Comparison of ENCODE assay signal across 30 cellular contexts in genomic region chr4:89719536-89719935, GRCh38.
"Had no signal": no experiment of that assay in that cellular context is flagged by ENCODE, and none has a peak within 500 bp of the region (broad histone marks: within the 10 kb centered on the region; RNA-seq: fewer than 3 reads in every experiment).

No MANE protein-coding gene starts in this region.

- DNase-seq: activated CD4-positive, alpha-beta memory T cell treated with anti-CD3 and anti-CD28 coated beads for 36 hours; activated CD4-positive, alpha-beta T cell treated with anti-CD3 and anti-CD28 coated beads for 36 hours; activated CD4-positive, alpha-beta T cell treated with anti-CD3 and anti-CD28 coated beads, Interleukin-2, amount 10 ng/mL, durations not matched to agents 24 days and 14 days; activated CD4-positive, CD25-positive, alpha-beta regulatory T cell; activated CD4-positive, CD25-positive, alpha-beta regulatory T cell treated with anti-CD3 and anti-CD28 coated beads, Interleukin-2, amount 50 U/mL, for 72 hours; activated CD8-positive, alpha-beta memory T cell treated with anti-CD3 and anti-CD28 coated beads, Interleukin-2, amount 10 ng/mL, durations not matched to agents 7 days and 5 days; activated CD8-positive, alpha-beta memory T cell treated with anti-CD3 and anti-CD28 coated beads, Interleukin-2, amount 50 U/mL, for 4 hours; activated CD8-positive, alpha-beta T cell treated with anti-CD3 and anti-CD28 coated beads, Interleukin-2, amount 10 ng/mL, durations not matched to agents 7 days and 5 days; activated effector memory CD4-positive, alpha-beta T cell treated with anti-CD3 and anti-CD28 coated beads, Interleukin-2, amount 50 U/mL, for 16 hours; activated naive CD4-positive, alpha-beta T cell treated with anti-CD3 and anti-CD28 coated beads for 36 hours; activated naive CD8-positive, alpha-beta T cell treated with anti-CD3 and anti-CD28 coated beads for 36 hours; activated naive CD8-positive, alpha-beta T cell treated with anti-CD3 and anti-CD28 coated beads, Interleukin-2, amount 50 U/mL, for 24 hours; activated T-cell treated with anti-CD3 and anti-CD28 coated beads, Interleukin-2, amount 50 U/mL, for 1 hour; activated T-cell treated with anti-CD3 and anti-CD28 coated beads, Interleukin-2, amount 50 U/mL, for 48 hours; adrenal gland; amygdala; aorta; body of pancreas; effector memory CD4-positive, alpha-beta T cell; endodermal cell; foreskin keratinocyte; gastrocnemius medialis; glutamatergic neuron; heart left ventricle; T-helper 1 cell; T-helper 17 cell; T1000 had no signal

- ATAC-seq: activated CD4-positive, alpha-beta T cell treated with anti-CD3 and anti-CD28 coated beads for 36 hours; activated CD8-positive, alpha-beta memory T cell treated with anti-CD3 and anti-CD28 coated beads, Interleukin-2, amount 10 ng/mL, durations not matched to agents 7 days and 5 days; activated CD8-positive, alpha-beta T cell treated with anti-CD3 and anti-CD28 coated beads, Interleukin-2, amount 10 ng/mL, durations not matched to agents 7 days and 5 days; activated naive CD8-positive, alpha-beta T cell treated with anti-CD3 and anti-CD28 coated beads, Interleukin-2, amount 50 U/mL, for 24 hours; body of pancreas; esophagus mucosa; foreskin keratinocyte; gastrocnemius medialis; heart left ventricle; T-helper 17 cell had no signal

- H3K4me3 ChIP-seq: adrenal gland, body of pancreas, coronary artery, dorsolateral prefrontal cortex, gastrocnemius medialis, heart left ventricle had no signal
